In genomic region chrX:13165747-13166146, GRCh38 we compare ENCODE assay signal across 17 cellular contexts.
DNase-seq lines count a peak whose midpoint lies in the region; ATAC-seq lines count a peak whose summit lies in the region.
"Had no signal": no experiment of that assay in that cellular context is flagged by ENCODE, and none has a peak within 500 bp of the region (broad histone marks: within the 10 kb centered on the region; RNA-seq: fewer than 3 reads in every experiment).

No MANE protein-coding gene starts in this region.

- H3K27me3 Mint-ChIP-seq in memory B cell = no peaks in the 10 kb centered on the region
- no peaks in the 10 kb centered on the region for H3K27me3 Mint-ChIP-seq in activated T-cell treated with anti-CD3 and anti-CD28 coated beads, Interleukin-2, amount 50 U/mL, for 4 hours (ENCODE audit: low read depth)
- H3K27me3 Mint-ChIP-seq: effector memory CD8-positive, alpha-beta T cell had no signal

- in situ Hi-C loops in HAP-1 (cut with MboI; ENCODE audit: low sequenced_read_pairs) = no loop called here

- no peaks in the 10 kb centered on the region for H3K36me3 ChIP-seq in HAP-1 (replicated peaks)

- no peaks in the 10 kb centered on the region for H3K27me3 ChIP-seq in HAP-1 (ENCODE audit: low read depth)

- DNase-seq in COLO668 (lab: John Stamatoyannopoulos, UW; ENCODE audit: unreplicated experiment) (peak; percentile 38), HAP-1 (ENCODE audit: low spot score in 2 of 2) (peak; percentile 39 to 49), NCI-H774 (lab: John Stamatoyannopoulos, UW) (peak; percentile 47), memory B cell (ENCODE audit: low spot score in 2 of 2) (no peak), AG08396 (ENCODE audit: low spot score) (no peak), glomerular visceral epithelial cell (ENCODE audit: extremely low spot score) (no peak)
- DNase-seq in activated T-cell treated with anti-CD3 and anti-CD28 coated beads, Interleukin-2, amount 50 U/mL, for 4 hours = no peak
- DNase-seq: activated CD4-positive, alpha-beta T cell treated with anti-CD3 and anti-CD28 coated beads for 1 hour; central memory CD4-positive, alpha-beta T cell; effector memory CD8-positive, alpha-beta T cell; EL; foreskin melanocyte; GOT3; midbrain; NCI-H524 treated with DMSO at 0.1 percent for 48 hours; occipital lobe; stimulated activated CD4-positive, alpha-beta T cell treated with anti-CD3 and anti-CD28 coated beads, Interleukin-4, amount 100 ng/mL, for 4 hours had no signal

- peak overlapping the region; percentile 22 for H3K27ac Mint-ChIP-seq in memory B cell

- peaks cover 7% of the 10 kb centered on the region for H3K4me1 Mint-ChIP-seq in memory B cell
- peaks cover 25% of the 10 kb centered on the region for H3K4me1 Mint-ChIP-seq in activated T-cell treated with anti-CD3 and anti-CD28 coated beads, Interleukin-2, amount 50 U/mL, for 4 hours (ENCODE audit: low read depth)

- peaks cover 2% of the 10 kb centered on the region for H3K36me3 Mint-ChIP-seq in memory B cell
- H3K36me3 Mint-ChIP-seq in activated T-cell treated with anti-CD3 and anti-CD28 coated beads, Interleukin-2, amount 50 U/mL, for 4 hours (ENCODE audit: insufficient read depth) = peaks cover 2% of the 10 kb centered on the region

- ATAC-seq in memory B cell (ENCODE audit: low read depth) = no peak
- ATAC-seq in activated T-cell treated with anti-CD3 and anti-CD28 coated beads, Interleukin-2, amount 50 U/mL, for 4 hours = no peak
- ATAC-seq: effector memory CD8-positive, alpha-beta T cell had no signal

- H3K4me3 Mint-ChIP-seq in memory B cell = no peak overlapping the region
- H3K4me3 Mint-ChIP-seq in activated T-cell treated with anti-CD3 and anti-CD28 coated beads, Interleukin-2, amount 50 U/mL, for 4 hours = no peak overlapping the region

- peaks cover 17% of the 10 kb centered on the region for H3K4me1 ChIP-seq in HAP-1

- no peak overlapping the region for H3K4me3 ChIP-seq in HAP-1

- no peaks in the 10 kb centered on the region for H3K9me3 ChIP-seq in HAP-1

- peaks cover 1% of the 10 kb centered on the region for H3K9me3 Mint-ChIP-seq in memory B cell
- no peaks in the 10 kb centered on the region for H3K9me3 Mint-ChIP-seq in activated T-cell treated with anti-CD3 and anti-CD28 coated beads, Interleukin-2, amount 50 U/mL, for 4 hours
- H3K9me3 Mint-ChIP-seq: effector memory CD8-positive, alpha-beta T cell had no signal

Comparison
In these comparisons a context has a peak if more than half of its experiments do, and no peak if none do; other contexts are left out.
1. DNase-seq: peak in COLO668 (single experiment), HAP-1 (2 of 2) and NCI-H774 (single experiment); none in memory B cell (0 of 2), activated T-cell treated with anti-CD3 and anti-CD28 coated beads, Interleukin-2, amount 50 U/mL, for 4 hours (single experiment), AG08396 (single experiment) and glomerular visceral epithelial cell (single experiment).